In the genomic region with DNA sequence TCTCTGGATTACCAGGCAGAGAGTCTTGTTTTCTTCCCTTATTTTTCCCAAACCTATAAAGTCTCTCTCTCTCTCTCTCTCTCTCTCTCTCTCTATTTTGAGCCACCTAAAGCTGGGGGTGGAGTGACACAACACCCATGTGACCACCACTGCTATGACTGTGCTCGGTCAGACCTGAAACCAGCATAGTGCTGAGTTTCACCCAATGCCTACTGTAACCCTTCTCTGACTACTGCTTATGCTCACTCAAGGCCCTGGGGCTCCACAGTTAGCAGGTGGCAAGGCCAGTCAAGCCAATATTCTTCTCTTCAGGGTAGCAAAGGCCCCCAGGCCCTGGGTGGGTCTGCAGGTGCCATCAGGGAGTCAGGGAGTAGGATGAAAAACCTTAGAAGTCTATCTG, we compare ENCODE assay signal across 13 cellular contexts.
A peak's percentile ranks its signal among the peaks of the same experiment; 100 is the strongest.
DNase-seq lines count a peak whose midpoint lies in the region; ATAC-seq and TF ChIP-seq lines count a peak whose summit lies in the region.
"Had no signal": no experiment of that assay in that cellular context is flagged by ENCODE, and none has a peak within 500 bp of the region (broad histone marks: within the 10 kb centered on the region; RNA-seq: fewer than 3 reads in every experiment).

No MANE protein-coding gene starts in this region.

- H3K27ac Mint-ChIP-seq in activated CD8-positive, alpha-beta memory T cell treated with anti-CD3 and anti-CD28 coated beads, Interleukin-2, amount 10 ng/mL, durations not matched to agents 7 days and 5 days = no peak overlapping the region
- H3K27ac Mint-ChIP-seq in stimulated activated effector memory CD8-positive, alpha-beta T cell treated with anti-CD3 and anti-CD28 coated beads, Interleukin-12 subunit alpha, Interleukin-12 subunit beta, amount 100 ng/mL, for 72 hours = no peak overlapping the region

- H3K4me1 ChIP-seq in smooth muscle cell (ENCODE audit: low read depth) = no peaks in the 10 kb centered on the region

- no peaks in the 10 kb centered on the region for H3K4me1 Mint-ChIP-seq in activated CD8-positive, alpha-beta memory T cell treated with anti-CD3 and anti-CD28 coated beads, Interleukin-2, amount 10 ng/mL, durations not matched to agents 7 days and 5 days
- no peaks in the 10 kb centered on the region for H3K4me1 Mint-ChIP-seq in stimulated activated effector memory CD8-positive, alpha-beta T cell treated with anti-CD3 and anti-CD28 coated beads, Interleukin-12 subunit alpha, Interleukin-12 subunit beta, amount 100 ng/mL, for 72 hours

- TF ChIP-seq CTCF in smooth muscle cell (IDR thresholded peaks at IDR 0.05; ENCODE audit: borderline replicate concordance, insufficient read depth, poor library complexity, severe bottlenecking) = no peak

- H3K9me3 ChIP-seq in smooth muscle cell (replicated peaks; ENCODE audit: low read depth) = no peaks in the 10 kb centered on the region

- H3K9ac ChIP-seq in smooth muscle cell (ENCODE audit: low read depth) = no peak overlapping the region
- H3K9ac ChIP-seq: SK-N-SH had no signal

- no peak overlapping the region for H3K4me3 ChIP-seq in smooth muscle cell

- H3K27me3 ChIP-seq in smooth muscle cell (ENCODE audit: low read depth) = no peaks in the 10 kb centered on the region

- no peaks in the 10 kb centered on the region for H3K79me2 ChIP-seq in smooth muscle cell (ENCODE audit: low read depth)

- WGBS in smooth muscle cell (ENCODE audit: low lambda C conversion rate) = 100% methylated on average over 1 of the region's 1 CpG

- no peak overlapping the region for H2AFZ ChIP-seq in smooth muscle cell (ENCODE audit: low read depth)

- CTCF ChIA-PET in activated CD8-positive, alpha-beta memory T cell treated with anti-CD3 and anti-CD28 coated beads, Interleukin-2, amount 10 ng/mL, durations not matched to agents 7 days and 5 days (lab: Charles Lee) = no interaction called here

- no peak overlapping the region for H3K27ac ChIP-seq in smooth muscle cell (ENCODE audit: low read depth)

- no peaks in the 10 kb centered on the region for H3K36me3 Mint-ChIP-seq in activated CD8-positive, alpha-beta memory T cell treated with anti-CD3 and anti-CD28 coated beads, Interleukin-2, amount 10 ng/mL, durations not matched to agents 7 days and 5 days
- H3K36me3 Mint-ChIP-seq in stimulated activated effector memory CD8-positive, alpha-beta T cell treated with anti-CD3 and anti-CD28 coated beads, Interleukin-12 subunit alpha, Interleukin-12 subunit beta, amount 100 ng/mL, for 72 hours = no peaks in the 10 kb centered on the region

- H3K36me3 ChIP-seq in smooth muscle cell (ENCODE audit: low read depth) = no peaks in the 10 kb centered on the region

- no peaks in the 10 kb centered on the region for H4K20me1 ChIP-seq in smooth muscle cell (ENCODE audit: low read depth)

- peaks cover 12% of the 10 kb centered on the region for H3K27me3 Mint-ChIP-seq in activated CD8-positive, alpha-beta memory T cell treated with anti-CD3 and anti-CD28 coated beads, Interleukin-2, amount 10 ng/mL, durations not matched to agents 7 days and 5 days

- ATAC-seq in activated CD8-positive, alpha-beta memory T cell treated with anti-CD3 and anti-CD28 coated beads, Interleukin-2, amount 10 ng/mL, durations not matched to agents 7 days and 5 days = peak; percentile 39
- peak; percentile 100 for ATAC-seq in GM21723 (IDR thresholded peaks at IDR 0.05; ENCODE audit: unreplicated experiment)
- peak; percentile 99 for ATAC-seq in HG03097 (IDR thresholded peaks at IDR 0.05; ENCODE audit: low FRiP score, unreplicated experiment)
- ATAC-seq in stimulated activated effector memory CD8-positive, alpha-beta T cell treated with anti-CD3 and anti-CD28 coated beads, Interleukin-12 subunit alpha, Interleukin-12 subunit beta, amount 100 ng/mL, for 72 hours = peak; percentile 92

- no peaks in the 10 kb centered on the region for H3K9me3 Mint-ChIP-seq in activated CD8-positive, alpha-beta memory T cell treated with anti-CD3 and anti-CD28 coated beads, Interleukin-2, amount 10 ng/mL, durations not matched to agents 7 days and 5 days (ENCODE audit: low read depth)
- H3K9me3 Mint-ChIP-seq in stimulated activated effector memory CD8-positive, alpha-beta T cell treated with anti-CD3 and anti-CD28 coated beads, Interleukin-12 subunit alpha, Interleukin-12 subunit beta, amount 100 ng/mL, for 72 hours = peaks cover 2% of the 10 kb centered on the region

- no peak overlapping the region for H3K4me3 Mint-ChIP-seq in activated CD8-positive, alpha-beta memory T cell treated with anti-CD3 and anti-CD28 coated beads, Interleukin-2, amount 10 ng/mL, durations not matched to agents 7 days and 5 days
- H3K4me3 Mint-ChIP-seq in stimulated activated effector memory CD8-positive, alpha-beta T cell treated with anti-CD3 and anti-CD28 coated beads, Interleukin-12 subunit alpha, Interleukin-12 subunit beta, amount 100 ng/mL, for 72 hours = no peak overlapping the region

- H3F3A ChIP-seq in smooth muscle cell (ENCODE audit: low read depth) = no peaks in the 10 kb centered on the region

- no peak overlapping the region for H3K4me2 ChIP-seq in smooth muscle cell
- H3K4me2 ChIP-seq: SK-N-SH had no signal

- DNase-seq in activated CD8-positive, alpha-beta memory T cell treated with anti-CD3 and anti-CD28 coated beads, Interleukin-2, amount 10 ng/mL, durations not matched to agents 7 days and 5 days = peak; percentile 41
- DNase-seq in activated CD8-positive, alpha-beta memory T cell treated with anti-CD3 and anti-CD28 coated beads, Interleukin-2, amount 50 U/mL, for 48 hours = no peak
- DNase-seq in stimulated activated effector memory CD8-positive, alpha-beta T cell treated with anti-CD3 and anti-CD28 coated beads, Interleukin-12 subunit alpha, Interleukin-12 subunit beta, amount 100 ng/mL, for 72 hours (ENCODE audit: low spot score in 2 of 2) = no peak
- DNase-seq in cerebellar nuclear complex (lab: John Stamatoyannopoulos, UW) = no peak
- DNase-seq in smooth muscle cell (lab: John Stamatoyannopoulos, UW; ENCODE audit: unreplicated experiment) = no peak
- DNase-seq in DMS 273 (lab: John Stamatoyannopoulos, UW; ENCODE audit: unreplicated experiment) = no peak
- DNase-seq: activated CD4-positive, alpha-beta T cell treated with anti-CD3 and anti-CD28 coated beads for 1 hour; erythroblast; NCI-H1092; NCI-H774; SK-N-SH had no signal

Comparison
In these comparisons a context has a peak if more than half of its experiments do, and no peak if none do; other contexts are left out.
1. ATAC-seq: peak in every context shown above with its lines; median percentile 100 in GM21723; 99 in HG03097; 92 in stimulated activated effector memory CD8-positive, alpha-beta T cell treated with anti-CD3 and anti-CD28 coated beads, Interleukin-12 subunit alpha, Interleukin-12 subunit beta, amount 100 ng/mL, for 72 hours; 39 in activated CD8-positive, alpha-beta memory T cell treated with anti-CD3 and anti-CD28 coated beads, Interleukin-2, amount 10 ng/mL, durations not matched to agents 7 days and 5 days.